26 cellular contexts compared by ENCODE assay signal in the genomic region with DNA sequence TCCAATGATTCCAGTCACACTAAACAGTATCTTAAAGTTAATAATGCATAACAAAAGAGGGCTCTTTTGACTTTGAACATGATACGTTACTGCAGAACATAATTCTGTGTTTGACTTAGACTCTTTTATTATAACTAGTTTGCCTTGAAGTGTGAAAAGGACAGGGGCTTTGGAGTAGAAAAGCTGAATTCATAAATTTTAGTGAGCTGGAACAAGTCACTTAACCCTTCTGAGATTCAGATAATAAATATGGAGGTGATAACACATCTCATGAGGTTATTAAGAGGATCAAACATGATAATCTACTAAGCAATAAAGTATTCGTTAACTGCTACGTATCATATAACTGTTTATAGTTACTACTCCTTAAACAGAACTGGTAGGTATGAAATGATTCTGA. TPM values are rescaled to one million over a fixed set of nuclear protein-coding genes. Genes with fewer than 3 reads are reported as not detected.
A peak's percentile ranks its signal among the peaks of the same experiment; 100 is the strongest.
DNase-seq lines count a peak whose midpoint lies in the region; ATAC-seq and TF ChIP-seq lines count a peak whose summit lies in the region.
"Had no signal": no experiment of that assay in that cellular context is flagged by ENCODE, and none has a peak within 500 bp of the region (broad histone marks: within the 10 kb centered on the region; RNA-seq: fewer than 3 reads in every experiment).

No MANE protein-coding gene starts in this region.

- DNase-seq in NCI-H2107 treated with DMSO at 0.1 percent for 48 hours (lab: John Stamatoyannopoulos, UW; ENCODE audit: unreplicated experiment) (peak; percentile 27), NCI-H2107 (lab: John Stamatoyannopoulos, UW) (no peak), left ventricle myocardium inferior (no peak), cardiac septum (ENCODE audit: low spot score) (no peak), thyroid gland (no peak), NCI-H1930 (lab: John Stamatoyannopoulos, UW) (no peak)
- DNase-seq: ACHN; Caco-2; CD4-positive, alpha-beta T cell; HCEC 1CT; KG1; NCI-H1092 treated with DMSO at 0.1 percent for 48 hours; NCI-H1436 treated with DMSO at 0.1 percent for 48 hours; NCI-H2081; NCI-H2227 treated with DMSO at 0.1 percent for 48 hours; NCI-H524; PC-9; RPMI8226; SHP77 treated with DMSO at 0.1 percent for 48 hours had no signal

- no peak for TF ChIP-seq CTCF in left ventricle myocardium inferior (IDR thresholded peaks at IDR 0.05; ENCODE audit: borderline replicate concordance)
- TF ChIP-seq CTCF in VCaP (conservative IDR thresholded peaks at IDR 0.05), result no peak
- no peak for TF ChIP-seq CTCF in thyroid gland (IDR thresholded peaks at IDR 0.05)

- H3K27ac ChIP-seq in left ventricle myocardium inferior (replicated peaks) (peak overlapping the region; percentile 84), VCaP (peak overlapping the region; percentile 88; the same call in 1 of the 2 replicates), thyroid gland (peak overlapping the region; percentile 33 to 75 (median 67))
- H3K27ac ChIP-seq: 22Rv1, BLaER1, PC-9 had no signal

- no peak for ATAC-seq in HG03135 (IDR thresholded peaks at IDR 0.05; ENCODE audit: unreplicated experiment)
- ATAC-seq: GM23338, SK-N-SH treated with all-trans-retinoic acid at 6 μM for 48 hours had no signal

- H3K9me3 ChIP-seq in left ventricle myocardium inferior (replicated peaks) (no peaks in the 10 kb centered on the region), thyroid gland (no peaks in the 10 kb centered on the region)
- H3K9me3 ChIP-seq: BLaER1, Caco-2 had no signal

- H3K4me3 ChIP-seq in left ventricle myocardium inferior (peak overlapping the region; percentile 55), thyroid gland (replicated peaks in 1 of 3) (no peak overlapping the region)
- H3K4me3 ChIP-seq: BLaER1, GM23338, PC-9 had no signal

- TF ChIP-seq POLR2A in thyroid gland (IDR thresholded peaks at IDR 0.05), result no peak

- no peaks in the 10 kb centered on the region for H3K27me3 ChIP-seq in left ventricle myocardium inferior (ENCODE audit: low read depth)
- H3K27me3 ChIP-seq in thyroid gland, result no peaks in the 10 kb centered on the region
- H3K27me3 ChIP-seq: BLaER1 had no signal

- H3K4me1 ChIP-seq in left ventricle myocardium inferior (peaks cover 77% of the 10 kb centered on the region), thyroid gland (peaks cover 51 to 55% of the 10 kb centered on the region in 2 donors)
- H3K4me1 ChIP-seq: BLaER1, Caco-2 had no signal

- H3K36me3 ChIP-seq in left ventricle myocardium inferior, result peaks cover 42% of the 10 kb centered on the region
- H3K36me3 ChIP-seq in thyroid gland, result peaks cover 3 to 8% of the 10 kb centered on the region in 2 donors

- intact Hi-C loops in left ventricle myocardium inferior (cut with micrococcal nuclease) (no loop called here), cardiac septum (cut with DNase I) (no loop called here), thyroid gland (cut with DNase I) (no loop called here)

- 78 to 80% methylated on average over 3 of the region's 3 CpGs for WGBS in thyroid gland, 2 donors

RNA-seq across cellular contexts. Expression of gene FLACC1, which starts 44.7 kb away (rescaled TPM):
- total RNA-seq in left ventricle myocardium inferior (11.8 TPM), cardiac septum (12.0 TPM), thyroid gland (1 to 10 TPM; 2.3 to 5.0 (median 3.4) TPM)
- total RNA-seq: Daoy had no signal

RNA-seq across cellular contexts. Expression of gene TRAK2, which starts 49.4 kb away (rescaled TPM):
- total RNA-seq in left ventricle myocardium inferior (169 TPM), cardiac septum (259 TPM), thyroid gland (10 to 100 TPM; 71.7 to 89.6 (median 79.7) TPM)

RNA-seq across cellular contexts. Expression of gene STRADB, which starts 49.7 kb away (rescaled TPM):
- total RNA-seq in left ventricle myocardium inferior (57.5 TPM), cardiac septum (41.5 TPM), thyroid gland (10 to 100 TPM; 25.6 to 41.9 (median 31.4) TPM)
